Comparison of ENCODE assay signal across 14 cellular contexts in genomic region chr3:16478516-16478915, GRCh38. TPM values are rescaled to one million over a fixed set of nuclear protein-coding genes. Genes with fewer than 3 reads are reported as not detected.
A peak's percentile ranks its signal among the peaks of the same experiment; 100 is the strongest.
DNase-seq lines count a peak whose midpoint lies in the region; ATAC-seq and TF ChIP-seq lines count a peak whose summit lies in the region.
"Had no signal": no experiment of that assay in that cellular context is flagged by ENCODE, and none has a peak within 500 bp of the region (broad histone marks: within the 10 kb centered on the region; RNA-seq: fewer than 3 reads in every experiment).

No MANE protein-coding gene starts in this region.

- CTCF ChIA-PET in activated naive CD4-positive, alpha-beta T cell treated with anti-CD3 and anti-CD28 coated beads, Interleukin-2, amount 10 ng/mL, durations not matched to agents 7 days and 5 days (lab: Charles Lee) = interaction anchor here (0.8 to 1.1 kb wide), 2 partner anchors 34 to 48 kb away, joined by 3 read pairs; no protein-coding TSS in a partner anchor

- H3K4me1 Mint-ChIP-seq in activated naive CD4-positive, alpha-beta T cell treated with anti-CD3 and anti-CD28 coated beads, Interleukin-2, amount 50 U/mL, for 24 hours = peaks cover 87% of the 10 kb centered on the region
- H3K4me1 Mint-ChIP-seq in activated naive CD4-positive, alpha-beta T cell treated with anti-CD3 and anti-CD28 coated beads, Interleukin-2, amount 10 ng/mL, durations not matched to agents 7 days and 5 days = peaks cover 68% of the 10 kb centered on the region
- peaks cover 42% of the 10 kb centered on the region for H3K4me1 Mint-ChIP-seq in T-helper 17 cell
- H3K4me1 Mint-ChIP-seq in stimulated activated naive B cell treated with anti-CD40 and anti-IgM and Interleukin-4, amounts not matched to agents 10 μg/mL and 1 μg/mL and 100 μg/mL, for 72 hours = peaks cover 46 to 81% of the 10 kb centered on the region in 2 donors

- no peaks in the 10 kb centered on the region for H3K27me3 Mint-ChIP-seq in activated naive CD4-positive, alpha-beta T cell treated with anti-CD3 and anti-CD28 coated beads, Interleukin-2, amount 50 U/mL, for 24 hours
- no peaks in the 10 kb centered on the region for H3K27me3 Mint-ChIP-seq in activated naive CD4-positive, alpha-beta T cell treated with anti-CD3 and anti-CD28 coated beads, Interleukin-2, amount 10 ng/mL, durations not matched to agents 7 days and 5 days
- no peaks in the 10 kb centered on the region for H3K27me3 Mint-ChIP-seq in T-helper 17 cell
- no peaks in the 10 kb centered on the region for H3K27me3 Mint-ChIP-seq in stimulated activated naive B cell treated with anti-CD40 and anti-IgM and Interleukin-4, amounts not matched to agents 10 μg/mL and 1 μg/mL and 100 μg/mL, for 72 hours
- H3K27me3 Mint-ChIP-seq: type B pancreatic cell had no signal

- H3K36me3 Mint-ChIP-seq in activated naive CD4-positive, alpha-beta T cell treated with anti-CD3 and anti-CD28 coated beads, Interleukin-2, amount 50 U/mL, for 24 hours = peaks cover 22% of the 10 kb centered on the region
- H3K36me3 Mint-ChIP-seq in activated naive CD4-positive, alpha-beta T cell treated with anti-CD3 and anti-CD28 coated beads, Interleukin-2, amount 10 ng/mL, durations not matched to agents 7 days and 5 days = peaks cover 69% of the 10 kb centered on the region
- no peaks in the 10 kb centered on the region for H3K36me3 Mint-ChIP-seq in T-helper 17 cell (ENCODE audit: low read depth)
- H3K36me3 Mint-ChIP-seq in stimulated activated naive B cell treated with anti-CD40 and anti-IgM and Interleukin-4, amounts not matched to agents 10 μg/mL and 1 μg/mL and 100 μg/mL, for 72 hours = peaks cover 83 to 97% of the 10 kb centered on the region in 2 donors
- H3K36me3 Mint-ChIP-seq: type B pancreatic cell had no signal

- no peak for ATAC-seq in T-helper 17 cell
- no peak for ATAC-seq in stimulated activated naive B cell treated with anti-CD40 and anti-IgM and Interleukin-4, amounts not matched to agents 10 μg/mL and 1 μg/mL and 100 μg/mL, for 72 hours (replicated peaks)
- ATAC-seq in GM18517 (IDR thresholded peaks at IDR 0.05; ENCODE audit: unreplicated experiment) = no peak
- no peak for ATAC-seq in HG03280 (IDR thresholded peaks at IDR 0.05; ENCODE audit: unreplicated experiment)
- no peak for ATAC-seq in HG02884 (IDR thresholded peaks at IDR 0.05; ENCODE audit: unreplicated experiment)

- TF ChIP-seq CTCF in fibroblast of villous mesenchyme (IDR thresholded peaks at IDR 0.05; ENCODE audit: insufficient read depth, low read depth, low read length) = no peak

- H3K4me3 ChIP-seq in fibroblast of villous mesenchyme (ENCODE audit: low read depth, low read length) = no peak overlapping the region

- DNase-seq in activated naive CD4-positive, alpha-beta T cell treated with anti-CD3 and anti-CD28 coated beads, Interleukin-2, amount 10 ng/mL, durations not matched to agents 7 days and 5 days = no peak
- DNase-seq in T-helper 17 cell (no peak), fibroblast of villous mesenchyme (ENCODE audit: low read depth) (peak; percentile 91)
- DNase-seq in stimulated activated naive B cell treated with anti-CD40 and anti-IgM and Interleukin-4, amounts not matched to agents 10 μg/mL and 1 μg/mL and 100 μg/mL, for 72 hours = no peak
- DNase-seq: ACHN; activated CD4-positive, alpha-beta T cell treated with anti-CD3 and anti-CD28 coated beads, Interleukin-2, amount 50 U/mL, for 1 hour; activated gamma-delta T cell treated with Interleukin-2 at 50 U/mL for 16 hours; cortex of kidney; DND-41 had no signal

- H3K9me3 ChIP-seq in T-helper 17 cell (ENCODE audit: control insufficient read depth, low read length, poor library complexity, severe bottlenecking) = no peaks in the 10 kb centered on the region

- peak overlapping the region; percentile 46 for H3K27ac Mint-ChIP-seq in activated naive CD4-positive, alpha-beta T cell treated with anti-CD3 and anti-CD28 coated beads, Interleukin-2, amount 50 U/mL, for 24 hours
- no peak overlapping the region for H3K27ac Mint-ChIP-seq in activated naive CD4-positive, alpha-beta T cell treated with anti-CD3 and anti-CD28 coated beads, Interleukin-2, amount 10 ng/mL, durations not matched to agents 7 days and 5 days
- peak overlapping the region; percentile 79 for H3K27ac Mint-ChIP-seq in T-helper 17 cell
- H3K27ac Mint-ChIP-seq in stimulated activated naive B cell treated with anti-CD40 and anti-IgM and Interleukin-4, amounts not matched to agents 10 μg/mL and 1 μg/mL and 100 μg/mL, for 72 hours = peak overlapping the region; percentile 31
- H3K27ac Mint-ChIP-seq: type B pancreatic cell had no signal

- H3K9me3 Mint-ChIP-seq in activated naive CD4-positive, alpha-beta T cell treated with anti-CD3 and anti-CD28 coated beads, Interleukin-2, amount 50 U/mL, for 24 hours = no peaks in the 10 kb centered on the region
- peaks cover 2% of the 10 kb centered on the region for H3K9me3 Mint-ChIP-seq in activated naive CD4-positive, alpha-beta T cell treated with anti-CD3 and anti-CD28 coated beads, Interleukin-2, amount 10 ng/mL, durations not matched to agents 7 days and 5 days
- H3K9me3 Mint-ChIP-seq in stimulated activated naive B cell treated with anti-CD40 and anti-IgM and Interleukin-4, amounts not matched to agents 10 μg/mL and 1 μg/mL and 100 μg/mL, for 72 hours = peaks cover 4% of the 10 kb centered on the region in 2 donors
- H3K9me3 Mint-ChIP-seq: type B pancreatic cell had no signal

- no peak overlapping the region for H3K4me3 Mint-ChIP-seq in activated naive CD4-positive, alpha-beta T cell treated with anti-CD3 and anti-CD28 coated beads, Interleukin-2, amount 50 U/mL, for 24 hours
- no peak overlapping the region for H3K4me3 Mint-ChIP-seq in activated naive CD4-positive, alpha-beta T cell treated with anti-CD3 and anti-CD28 coated beads, Interleukin-2, amount 10 ng/mL, durations not matched to agents 7 days and 5 days
- H3K4me3 Mint-ChIP-seq in T-helper 17 cell = no peak overlapping the region
- H3K4me3 Mint-ChIP-seq in stimulated activated naive B cell treated with anti-CD40 and anti-IgM and Interleukin-4, amounts not matched to agents 10 μg/mL and 1 μg/mL and 100 μg/mL, for 72 hours = peak overlapping the region in 1 of 2 donors; percentile 25
- H3K4me3 Mint-ChIP-seq: type B pancreatic cell had no signal

RNA-seq across cellular contexts. Expression of gene RFTN1, which starts 35.0 kb away (rescaled TPM):
- total RNA-seq in T-helper 17 cell = 10 to 100 TPM; 51.8 to 55.8 TPM
- total RNA-seq in fibroblast of villous mesenchyme = 73.0 and 74.7 TPM in 2 replicates
